16 cellular contexts compared by ENCODE assay signal in genomic region chr9:112680731-112681402, GRCh38. TPM values are rescaled to one million over a fixed set of nuclear protein-coding genes. Genes with fewer than 3 reads are reported as not detected.
A peak's percentile ranks its signal among the peaks of the same experiment; 100 is the strongest.
DNase-seq lines count a peak whose midpoint lies in the region; ATAC-seq, FAIRE-seq and TF ChIP-seq lines count a peak whose summit lies in the region.
"Had no signal": no experiment of that assay in that cellular context is flagged by ENCODE, and none has a peak within 500 bp of the region (broad histone marks: within the 10 kb centered on the region; RNA-seq: fewer than 3 reads in every experiment).

No MANE protein-coding gene starts in this region.

- H3K27ac Mint-ChIP-seq in GM23338 (peak overlapping the region; percentile 26; the same call in 1 of the 2 replicates), progenitor cell of endocrine pancreas (peak overlapping the region; percentile 33)
- no peak overlapping the region for H3K27ac Mint-ChIP-seq in activated CD4-positive, alpha-beta T cell treated with anti-CD3 and anti-CD28 coated beads, Interleukin-2, amount 10 ng/mL, durations not matched to agents 24 days and 14 days

- H3K4me1 Mint-ChIP-seq in GM23338 (peaks cover 7% of the 10 kb centered on the region), progenitor cell of endocrine pancreas (ENCODE audit: low read depth) (peaks cover 5% of the 10 kb centered on the region)
- H3K4me1 Mint-ChIP-seq in activated CD4-positive, alpha-beta T cell treated with anti-CD3 and anti-CD28 coated beads, Interleukin-2, amount 10 ng/mL, durations not matched to agents 24 days and 14 days: peaks cover 5% of the 10 kb centered on the region

- peaks cover 0 to 7% of the 10 kb centered on the region in 2 experiments; a peak in 2 of 4 replicates for H3K9me3 ChIP-seq in H1 (ENCODE audit: insufficient read depth in 2 of 2, low read depth in 1 of 2, low read length in 1 of 2)

- no peak overlapping the region for H4K8ac ChIP-seq in H1 (ENCODE audit: extremely low read depth, insufficient read depth, low read length)

- peaks cover 4% of the 10 kb centered on the region for H3K27me3 Mint-ChIP-seq in GM23338 (ENCODE audit: insufficient read depth, low read depth, poor library complexity)
- H3K27me3 Mint-ChIP-seq in progenitor cell of endocrine pancreas: no peaks in the 10 kb centered on the region
- H3K27me3 Mint-ChIP-seq in activated CD4-positive, alpha-beta T cell treated with anti-CD3 and anti-CD28 coated beads, Interleukin-2, amount 10 ng/mL, durations not matched to agents 24 days and 14 days: no peaks in the 10 kb centered on the region

- H3K4me3 ChIP-seq in GM23338 (no peak overlapping the region), H1 (ENCODE audit: extremely low read depth in 1 of 4, insufficient read depth in 2 of 4, low read depth in 3 of 4, low read length in 4 of 4) (no peak overlapping the region)
- H3K4me3 ChIP-seq: BLaER1 treated with 17β-estradiol and CSF1 and Interleukin-3, amounts not matched to agents 10 nM and 100 nM had no signal

- H2AFZ ChIP-seq in GM23338 (peak overlapping the region; percentile 66; the same call in 1 of the 2 replicates), H1 (ENCODE audit: low read length) (no peak overlapping the region)

- no peaks in the 10 kb centered on the region for H3K23me2 ChIP-seq in H1 (ENCODE audit: low read depth, low read length)

- H3K14ac ChIP-seq in H1 (ENCODE audit: insufficient read length): no peak overlapping the region

- ATAC-seq in GM23338: peak; percentile 70

- H2BK120ac ChIP-seq in H1 (replicated peaks; ENCODE audit: low read depth, low read length): no peak overlapping the region

- CTCF ChIA-PET in H1 (lab: Charles Lee; ENCODE audit: partially characterized antibody): interaction anchor here (0.6 to 0.8 kb wide), 2 partner anchors 15 to 339 kb away, joined by 4 read pairs; no protein-coding TSS in a partner anchor

- H3K79me2 ChIP-seq in GM23338 (replicated peaks; ENCODE audit: insufficient read depth) (no peaks in the 10 kb centered on the region), H1 (ENCODE audit: control insufficient read depth in 1 of 2, insufficient read depth in 2 of 2, low read length in 2 of 2) (no peaks in the 10 kb centered on the region)

- POLR2A ChIA-PET in H1 (lab: Charles Lee; ENCODE audit: partially characterized antibody): interaction anchor here (0.7 kb wide), 1 partner anchor 12 kb away, joined by 5 read pairs; no protein-coding TSS in a partner anchor

- H3K27me3 ChIP-seq in GM23338 (ENCODE audit: insufficient read depth) (no peaks in the 10 kb centered on the region), H1 (replicated peaks in 1 of 4; ENCODE audit: control insufficient read depth in 3 of 4, extremely low read depth in 1 of 4, insufficient read depth in 3 of 4, low read length in 3 of 4) (no peaks in the 10 kb centered on the region)
- H3K27me3 ChIP-seq: BLaER1 treated with 17β-estradiol and CSF1 and Interleukin-3, amounts not matched to agents 10 nM and 100 nM had no signal

- H3K4me2 ChIP-seq in GM23338 (no peak overlapping the region), H1 (ENCODE audit: insufficient read depth in 1 of 2, low read depth in 2 of 2, low read length in 2 of 2) (no peak overlapping the region)
- H3K4me2 ChIP-seq: BLaER1 treated with 17β-estradiol and CSF1 and Interleukin-3, amounts not matched to agents 10 nM and 100 nM; KMS-11 had no signal

- H3K27ac ChIP-seq in GM23338 (ENCODE audit: low read depth) (peak overlapping the region; percentile 87), H1 (ENCODE audit: low read depth, low read length) (no peak overlapping the region)
- H3K27ac ChIP-seq: BLaER1 treated with 17β-estradiol and CSF1 and Interleukin-3, amounts not matched to agents 10 nM and 100 nM; KMS-11 had no signal

- H2BK20ac ChIP-seq in H1 (ENCODE audit: low read length): no peak overlapping the region

- no peak overlapping the region; the same call in 2 of the 3 replicates for H3K4me3 Mint-ChIP-seq in GM23338
- no peak overlapping the region for H3K4me3 Mint-ChIP-seq in progenitor cell of endocrine pancreas (ENCODE audit: low read depth)
- no peak overlapping the region for H3K4me3 Mint-ChIP-seq in activated CD4-positive, alpha-beta T cell treated with anti-CD3 and anti-CD28 coated beads, Interleukin-2, amount 10 ng/mL, durations not matched to agents 24 days and 14 days

- intact Hi-C loops in activated CD4-positive, alpha-beta T cell treated with anti-CD3 and anti-CD28 coated beads, Interleukin-2, amount 10 ng/mL, durations not matched to agents 24 days and 14 days (cut with micrococcal nuclease): no loop called here

- H3K9me3 Mint-ChIP-seq in GM23338 (peaks cover 15% of the 10 kb centered on the region), progenitor cell of endocrine pancreas (ENCODE audit: low read depth) (peaks cover 18% of the 10 kb centered on the region)
- H3K9me3 Mint-ChIP-seq in activated CD4-positive, alpha-beta T cell treated with anti-CD3 and anti-CD28 coated beads, Interleukin-2, amount 10 ng/mL, durations not matched to agents 24 days and 14 days: peaks cover 17% of the 10 kb centered on the region

- no peaks in the 10 kb centered on the region for H4K20me1 ChIP-seq in GM23338 (replicated peaks; ENCODE audit: insufficient read depth)
- no peaks in the 10 kb centered on the region for H4K20me1 ChIP-seq in H1 (replicated peaks in 1 of 2; ENCODE audit: control insufficient read depth in 1 of 2, insufficient read depth in 2 of 2, low read length in 2 of 2)
- H4K20me1 ChIP-seq: BLaER1 treated with 17β-estradiol and CSF1 and Interleukin-3, amounts not matched to agents 10 nM and 100 nM had no signal

- in situ Hi-C loops in G401 (cut with HindIII; ENCODE audit: low sequenced_read_pairs): no loop called here

- H2AK5ac ChIP-seq in H1 (ENCODE audit: low read depth, low read length): peak overlapping the region; percentile 88; the same call in 1 of the 2 replicates

- H4K5ac ChIP-seq in H1 (ENCODE audit: insufficient read length, low read depth, low read length): no peak overlapping the region

- H3K9ac ChIP-seq in H1 (replicated peaks in 1 of 4; ENCODE audit: extremely low read depth in 1 of 4, low read depth in 3 of 4, low read length in 3 of 4): peak overlapping the region in 1 of 4 experiments; percentile 44; a peak in 1 of 7 replicates
- H3K9ac ChIP-seq: BLaER1 treated with 17β-estradiol and CSF1 and Interleukin-3, amounts not matched to agents 10 nM and 100 nM; KMS-11 had no signal

- H3K4me1 ChIP-seq in GM23338 (ENCODE audit: insufficient read depth) (peaks cover 4% of the 10 kb centered on the region; the same call in 1 of the 2 replicates), H1 (replicated peaks in 1 of 4; ENCODE audit: control insufficient read depth in 3 of 4, insufficient read depth in 4 of 4, low read length in 3 of 4) (peaks cover 0 to 4% (median 1%) of the 10 kb centered on the region in 4 experiments; a peak in 1 of 7 replicates)

- H3K9me2 ChIP-seq in GM23338 (ENCODE audit: insufficient read depth): 0 out of 2 replicates have a peak, but pooled peaks cover 16% of the 10 kb centered on the region

- H3K56ac ChIP-seq in H1 (replicated peaks; ENCODE audit: insufficient read length, low read depth, low read length): no peak overlapping the region

- DNase-seq in GM23338 (ENCODE audit: low spot score): peak; percentile 40
- peak in 1 of 2 experiments; percentile 51 for DNase-seq in H1 (ENCODE audit: low read depth in 1 of 2, low spot score in 2 of 2)
- DNase-seq in kidney tubule cell (ENCODE audit: low spot score): peak; percentile 63
- DNase-seq in progenitor cell of endocrine pancreas (ENCODE audit: low spot score, unreplicated experiment): no peak
- DNase-seq in G401 (ENCODE audit: low spot score): no peak
- DNase-seq in nucleus accumbens (lab: John Stamatoyannopoulos, UW): no peak
- no peak for DNase-seq in activated CD4-positive, alpha-beta T cell treated with anti-CD3 and anti-CD28 coated beads, Interleukin-2, amount 10 ng/mL, durations not matched to agents 24 days and 14 days
- DNase-seq: NCI-H1417 treated with DMSO at 0.1 percent for 48 hours, NCI-H2029, NCI-H510A treated with DMSO at 0.1 percent for 48 hours, NCI-H774, Right ventricle myocardium superior had no signal

- TF ChIP-seq CTCF in GM23338 (conservative IDR thresholded peaks at IDR 0.05; ENCODE audit: low read depth in 2 of 2) (no peak), H1 (IDR thresholded peaks at IDR 0.05; ENCODE audit: control extremely low read depth in 1 of 3, insufficient read depth in 1 of 3, low read depth in 1 of 3, low read length in 3 of 3) (no peak), progenitor cell of endocrine pancreas (IDR thresholded peaks at IDR 0.05; ENCODE audit: unreplicated experiment) (no peak)

- H3F3A ChIP-seq in GM23338 (replicated peaks; ENCODE audit: low read depth): no peaks in the 10 kb centered on the region

- WGBS in H1 (ENCODE audit: extremely low coverage in 1 of 2, insufficient coverage in 1 of 2, insufficient read length in 1 of 2, insufficient replicate concordance in 2 of 2, low coverage in 1 of 2, low lambda C conversion rate in 2 of 2, missing lambda C conversion rate in 1 of 2), 2 experiments: 75% methylated on average over 6 of the region's 6 CpGs; no CpG with 5 or more reads in 1 of the 2 experiments

- no peak overlapping the region for H3K4ac ChIP-seq in H1 (replicated peaks; ENCODE audit: insufficient read length, low read depth, low read length)

- no peak for FAIRE-seq in H1 (lab: Jason Lieb, UNC)
- FAIRE-seq: G401.6, H54 had no signal

- no peak for TF ChIP-seq EP300 in H1 (IDR thresholded peaks at IDR 0.05; ENCODE audit: borderline replicate concordance in 1 of 2, low read depth in 2 of 2, low read length in 2 of 2)

- 0 out of 2 replicates have a peak overlapping the region, but pooled peaks have one; percentile 13 for H2BK5ac ChIP-seq in H1 (ENCODE audit: low read depth, low read length)

- no peak overlapping the region for H3K23ac ChIP-seq in H1 (ENCODE audit: insufficient read length)

- TF ChIP-seq POLR2A in H1 (IDR thresholded peaks at IDR 0.05; ENCODE audit: control extremely low read depth in 1 of 2, low read depth in 2 of 2, low read length in 2 of 2): no peak

- no peak for TF ChIP-seq RAD21 in H1 (IDR thresholded peaks at IDR 0.05 in 1 of 2, conservative IDR thresholded peaks at IDR 0.05 in 1 of 2; ENCODE audit: low read depth in 2 of 2, low read length in 2 of 2)

- H3K79me1 ChIP-seq in H1 (ENCODE audit: low read depth, low read length): no peaks in the 10 kb centered on the region

- H3K36me3 Mint-ChIP-seq in GM23338 (ENCODE audit: low read depth) (peaks cover 19% of the 10 kb centered on the region), progenitor cell of endocrine pancreas (ENCODE audit: insufficient read depth) (peaks cover 13% of the 10 kb centered on the region)
- H3K36me3 Mint-ChIP-seq in activated CD4-positive, alpha-beta T cell treated with anti-CD3 and anti-CD28 coated beads, Interleukin-2, amount 10 ng/mL, durations not matched to agents 24 days and 14 days (ENCODE audit: low read depth): peaks cover 20% of the 10 kb centered on the region

- H3K36me3 ChIP-seq in GM23338 (ENCODE audit: insufficient read depth): no peaks in the 10 kb centered on the region
- H3K36me3 ChIP-seq in H1 (ENCODE audit: control insufficient read depth in 2 of 4, insufficient read depth in 4 of 4, low read length in 3 of 4): peaks cover 0 to under 1% (median 0%) of the 10 kb centered on the region in 4 experiments; a peak in 1 of 8 replicates

- H2BK15ac ChIP-seq in H1 (ENCODE audit: low read length): 0 out of 2 replicates have a peak overlapping the region, but pooled peaks have one; percentile 65

- no peak overlapping the region for H4K91ac ChIP-seq in H1 (replicated peaks; ENCODE audit: insufficient read length, low read length)

- H2BK12ac ChIP-seq in H1 (ENCODE audit: low read depth, low read length): peak overlapping the region; percentile 86

- H3K18ac ChIP-seq in H1 (ENCODE audit: extremely low read depth, low read length): no peak overlapping the region

RNA-seq across cellular contexts. Expression of gene INIP, which starts 37.0 kb away (rescaled TPM):
- 16.7 and 26.7 TPM in 2 replicates for total RNA-seq in GM23338 (2014; rRNA removed; shearing (Covaris generic))
- polyA plus RNA-seq in GM23338 (2016; fragmentation: Nextera tagmentation; extraction: Ambion mirVana) (24.7 and 30.4 TPM in 2 replicates), H1 (2011; rRNA removed) (4.6 and 10.7 TPM in 2 replicates)
- 16.4 and 18.3 TPM in 2 replicates for total RNA-seq in H1 (2021; fragmentation: NEBNext Ultra II Directional; extraction: Animal tissue kit (Norgen Biotek cat#: 25700))
- polyA plus RNA-seq in H1 (2011; cell fraction: cytosol; rRNA removed): 12.0 TPM
- 3.5 TPM for polyA plus RNA-seq in H1 (2011; cell fraction: nucleus; rRNA removed)
- 11.9 to 20.1 TPM (median 13.9 TPM) in 4 replicates for polyA plus RNA-seq in H1 (2012, experiment 1 of 2)
- polyA plus RNA-seq in H1 (2012, experiment 2 of 2): 4.3 TPM
- polyA plus RNA-seq in H1 (2013, experiment 1 of 2): 8.8 TPM
- polyA plus RNA-seq in H1 (2013, experiment 2 of 2): 10.3 TPM
- polyA minus RNA-seq in H1 (2011; rRNA and poly(A)+ RNA removed): 12.0 and 14.2 TPM in 2 replicates
- 7.2 TPM for polyA minus RNA-seq in H1 (2011; cell fraction: cytosol; rRNA and poly(A)+ RNA removed)
- 7.4 TPM for polyA minus RNA-seq in H1 (2011; cell fraction: nucleus; rRNA and poly(A)+ RNA removed)
- 31.6 and 32.6 TPM in 2 replicates for total RNA-seq in progenitor cell of endocrine pancreas
- 28.1 and 31.3 TPM in 2 replicates for total RNA-seq in G401 (2014; rRNA removed; shearing (Covaris generic))
- 34.2 and 36.2 TPM in 2 replicates for total RNA-seq in activated CD4-positive, alpha-beta T cell treated with anti-CD3 and anti-CD28 coated beads, Interleukin-2, amount 10 ng/mL, durations not matched to agents 24 days and 14 days

Comparison
In these comparisons a context has a peak if more than half of its experiments do, and no peak if none do; other contexts are left out.
1. DNase-seq: peak in GM23338 (single experiment) and kidney tubule cell (single experiment); none in progenitor cell of endocrine pancreas (single experiment), G401 (single experiment), nucleus accumbens (0 of 56) and activated CD4-positive, alpha-beta T cell treated with anti-CD3 and anti-CD28 coated beads, Interleukin-2, amount 10 ng/mL, durations not matched to agents 24 days and 14 days (single experiment).